In the genomic region with DNA sequence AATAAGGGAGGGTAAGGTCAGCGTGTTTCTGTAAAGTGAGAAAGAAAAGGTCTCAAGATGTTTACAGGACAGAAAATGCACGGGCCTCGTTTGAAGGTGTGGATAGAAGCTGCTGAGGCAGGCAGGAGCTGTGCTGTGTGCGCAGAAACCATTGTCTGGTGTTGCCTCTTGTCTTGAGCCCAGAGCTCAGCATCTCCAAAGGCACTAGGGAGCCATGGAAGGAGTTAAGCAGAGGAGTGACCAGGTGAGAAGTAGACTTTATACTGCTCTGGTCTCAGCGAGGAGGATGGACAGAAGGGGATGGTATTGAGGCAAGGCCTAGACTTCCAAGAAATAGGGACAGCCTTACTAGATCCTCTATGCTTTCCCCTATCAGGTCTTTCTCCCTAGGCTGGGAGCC, we compare ENCODE assay signal across 10 cellular contexts. TPM values are rescaled to one million over a fixed set of nuclear protein-coding genes. Genes with fewer than 3 reads are reported as not detected.
DNase-seq lines count a peak whose midpoint lies in the region; ATAC-seq and TF ChIP-seq lines count a peak whose summit lies in the region.
"Had no signal": no experiment of that assay in that cellular context is flagged by ENCODE, and none has a peak within 500 bp of the region (broad histone marks: within the 10 kb centered on the region; RNA-seq: fewer than 3 reads in every experiment).

No MANE protein-coding gene starts in this region.

- H3K4me1 ChIP-seq in right atrium auricular region (peaks cover 0 to 43% of the 10 kb centered on the region in 2 donors), vagina (peaks cover 18% of the 10 kb centered on the region)
- H3K4me1 ChIP-seq in naive thymus-derived CD4-positive, alpha-beta T cell (ENCODE audit: control insufficient read depth in 2 of 2, insufficient read depth in 2 of 2, low read length in 2 of 2) = peaks cover 3 to 7% of the 10 kb centered on the region in 2 donors
- H3K4me1 ChIP-seq: SJCRH30 had no signal

- intact Hi-C loops in cardiac septum (cut with DNase I) = loop anchor here (5.0 kb wide), 1 partner anchor 97 kb away; no protein-coding TSS in a partner anchor
- intact Hi-C loops in naive thymus-derived CD4-positive, alpha-beta T cell (cut with micrococcal nuclease) = no loop called here
- intact Hi-C loops in vagina (cut with DNase I) = no loop called here
- intact Hi-C loops in left colon (cut with DNase I, micrococcal nuclease) = no loop called here

- H3K27ac Mint-ChIP-seq in naive thymus-derived CD4-positive, alpha-beta T cell = peak overlapping the region in 7 of 9 donors; percentile 23 to 83 (median 59)

- H3K27ac ChIP-seq in right atrium auricular region (peak overlapping the region; percentile 77 to 78), coronary artery (peak overlapping the region; percentile 65 to 86), vagina (peak overlapping the region; percentile 77)
- H3K27ac ChIP-seq in naive thymus-derived CD4-positive, alpha-beta T cell (ENCODE audit: low read depth, low read length) = peak overlapping the region; percentile 68
- H3K27ac ChIP-seq: SJCRH30 had no signal

- no peak for DNase-seq in right atrium auricular region (ENCODE audit: low spot score)
- no peak for DNase-seq in cardiac septum (ENCODE audit: low spot score)
- DNase-seq in coronary artery (ENCODE audit: low spot score) = no peak
- DNase-seq in naive thymus-derived CD4-positive, alpha-beta T cell = no peak
- DNase-seq in vagina (ENCODE audit: extremely low spot score in 2 of 2) = no peak
- no peak for DNase-seq in left colon
- no peak for DNase-seq in effector CD4-positive, alpha-beta T cell
- no peak for DNase-seq in inferior parietal cortex (ENCODE audit: extremely low spot score)

- TF ChIP-seq CTCF in right atrium auricular region (IDR thresholded peaks at IDR 0.05) (no peak), coronary artery (IDR thresholded peaks at IDR 0.05) (no peak), vagina (IDR thresholded peaks at IDR 0.05) (no peak)

- peaks cover 0 to 11% (median 0%) of the 10 kb centered on the region in 5 donors for H3K27me3 Mint-ChIP-seq in naive thymus-derived CD4-positive, alpha-beta T cell

- H3K4me3 ChIP-seq in right atrium auricular region = peak overlapping the region in 1 of 2 donors; percentile 58
- peak overlapping the region; percentile 74 for H3K4me3 ChIP-seq in coronary artery
- H3K4me3 ChIP-seq in naive thymus-derived CD4-positive, alpha-beta T cell (ENCODE audit: low read length) = peak overlapping the region; percentile 79
- H3K4me3 ChIP-seq in vagina = peak overlapping the region; percentile 57 to 88
- H3K4me3 ChIP-seq: SJCRH30 had no signal

- TF ChIP-seq POLR2A in vagina (IDR thresholded peaks at IDR 0.05) = no peak

- POLR2A ChIA-PET in naive thymus-derived CD4-positive, alpha-beta T cell (lab: Charles Lee) = interaction anchor here (0.8 to 2.3 kb wide), 5 partner anchors 10 to 146 kb away, joined by 3 to 30 read pairs (median 8); partner anchors contain the start of genes CAND2, RAF1 and RPL32

- peak overlapping the region; percentile 63 to 82 (median 77) for H3K4me3 Mint-ChIP-seq in naive thymus-derived CD4-positive, alpha-beta T cell

- CTCF ChIA-PET in naive thymus-derived CD4-positive, alpha-beta T cell (lab: Charles Lee) = interaction anchor here (1.2 to 2.9 kb wide), 5 partner anchors 10 to 102 kb away, joined by 3 to 16 read pairs (median 11); partner anchors contain the start of genes CAND2 and RPL32

- peaks cover 4 to 16% (median 12%) of the 10 kb centered on the region in 7 donors for H3K4me1 Mint-ChIP-seq in naive thymus-derived CD4-positive, alpha-beta T cell

- H3K36me3 Mint-ChIP-seq in naive thymus-derived CD4-positive, alpha-beta T cell = peaks cover 0 to 8% (median 4%) of the 10 kb centered on the region in 5 donors

- H3K27me3 ChIP-seq in right atrium auricular region (no peaks in the 10 kb centered on the region), vagina (no peaks in the 10 kb centered on the region)
- no peaks in the 10 kb centered on the region for H3K27me3 ChIP-seq in naive thymus-derived CD4-positive, alpha-beta T cell (ENCODE audit: control insufficient read depth in 2 of 2, insufficient read depth in 2 of 2, low read length in 2 of 2)
- H3K27me3 ChIP-seq: SJCRH30 had no signal

- H3K9me3 ChIP-seq in right atrium auricular region = no peaks in the 10 kb centered on the region
- no peaks in the 10 kb centered on the region for H3K9me3 ChIP-seq in naive thymus-derived CD4-positive, alpha-beta T cell (ENCODE audit: control insufficient read depth in 2 of 3, low read length in 3 of 3)
- no peaks in the 10 kb centered on the region for H3K9me3 ChIP-seq in vagina
- H3K9me3 ChIP-seq: SJCRH30 had no signal

- H3K36me3 ChIP-seq in right atrium auricular region = peaks cover 49% of the 10 kb centered on the region
- H3K36me3 ChIP-seq in naive thymus-derived CD4-positive, alpha-beta T cell (ENCODE audit: control insufficient read depth in 2 of 3, insufficient read depth in 3 of 3, low read length in 3 of 3) = no peaks in the 10 kb centered on the region
- no peaks in the 10 kb centered on the region for H3K36me3 ChIP-seq in vagina
- H3K36me3 ChIP-seq: SJCRH30 had no signal

- no peaks in the 10 kb centered on the region for H3K9me3 Mint-ChIP-seq in naive thymus-derived CD4-positive, alpha-beta T cell

- no peak for ATAC-seq in naive thymus-derived CD4-positive, alpha-beta T cell
- ATAC-seq in left colon = no peak

RNA-seq across cellular contexts. Expression of gene CAND2, which starts 13.0 kb away (rescaled TPM):
- total RNA-seq in right atrium auricular region = 10 to 100 TPM; 45.2 to 77.4 TPM
- total RNA-seq in cardiac septum = 62.6 TPM
- total RNA-seq in naive thymus-derived CD4-positive, alpha-beta T cell = 1 to 10 TPM in 4 of 5 experiments, under 1 TPM in 1; 0.15 to 8.2 (median 4.3) TPM
- 1 to 10 TPM; 3.4 to 5.5 TPM for polyA plus RNA-seq in naive thymus-derived CD4-positive, alpha-beta T cell
- total RNA-seq in vagina = 12.5 TPM
- total RNA-seq in left colon = 1 to 10 TPM in 1 of 2 donors, under 1 TPM in 1; 0.64 to 2.2 TPM

RNA-seq across cellular contexts. Expression of gene RPL32, which starts 31.9 kb away (rescaled TPM):
- total RNA-seq in right atrium auricular region (100 to 1,000 TPM; 626 to 829 TPM), cardiac septum (722 TPM), vagina (2,085 TPM), left colon (1,000 to 10,000 TPM; 1,145 to 1,173 TPM)
- total RNA-seq in naive thymus-derived CD4-positive, alpha-beta T cell = 1,000 to 10,000 TPM; 1,890 to 4,471 (median 4,246) TPM
- polyA plus RNA-seq in naive thymus-derived CD4-positive, alpha-beta T cell = 1,000 to 10,000 TPM; 4,172 to 4,415 TPM

RNA-seq across cellular contexts. Expression of gene TMEM40, which starts 50.4 kb away (rescaled TPM):
- total RNA-seq in right atrium auricular region (1 to 10 TPM; 1.8 to 2.3 TPM), cardiac septum (0.54 TPM), vagina (31.7 TPM), left colon (not detected)
- total RNA-seq in naive thymus-derived CD4-positive, alpha-beta T cell = 1 to 10 TPM in 1 of 5 experiments, not detected in 4; 1.1 TPM
- not detected for polyA plus RNA-seq in naive thymus-derived CD4-positive, alpha-beta T cell
- total RNA-seq: dermis blood vessel endothelial cell had no signal

Comparison
In these comparisons a context has a peak if more than half of its experiments do, and no peak if none do; other contexts are left out.
1. RNA of gene TMEM40, which starts 50.4 kb away (total RNA-seq): 31.7 TPM in vagina (single experiment); 1.8 to 2.3 TPM in right atrium auricular region, 0.54 TPM in cardiac septum (single experiment), 1.1 TPM in naive thymus-derived CD4-positive, alpha-beta T cell and not detected in left colon; every median in the first group is over 10 times any median in the second.
2. Peak in every context shown above with its lines, with median percentiles within 50 percentile points of each other: H3K27ac ChIP-seq.